In the genomic region with DNA sequence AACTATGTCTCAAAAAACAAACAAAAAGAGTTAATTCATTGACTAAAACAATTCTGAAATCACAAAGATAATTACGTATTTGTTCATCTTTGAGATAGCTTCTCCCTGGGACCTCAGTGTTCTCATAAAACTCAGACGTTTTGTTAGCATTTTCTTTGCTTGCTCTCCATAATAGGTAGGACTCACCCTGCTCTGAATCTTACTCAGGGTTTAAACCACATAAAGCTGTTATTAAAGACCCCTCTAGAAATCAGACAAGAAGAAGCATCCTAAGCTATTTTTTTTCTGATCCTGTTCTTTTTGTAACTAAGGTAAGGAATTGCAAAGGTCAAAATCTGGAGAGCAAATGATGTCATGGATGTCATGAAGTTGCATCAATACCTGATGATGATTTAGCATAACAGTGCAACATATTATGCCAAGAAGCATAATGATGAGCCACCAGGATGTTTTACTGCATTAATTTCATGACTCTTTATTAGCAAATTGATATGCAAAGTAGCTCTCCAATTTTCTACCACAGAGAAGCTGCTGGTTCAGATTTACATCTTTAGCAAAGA, we compare ENCODE assay signal across 13 cellular contexts. TPM values are rescaled to one million over a fixed set of nuclear protein-coding genes. Genes with fewer than 3 reads are reported as not detected.
DNase-seq lines count a peak whose midpoint lies in the region; ATAC-seq and TF ChIP-seq lines count a peak whose summit lies in the region.
"Had no signal": no experiment of that assay in that cellular context is flagged by ENCODE, and none has a peak within 500 bp of the region (broad histone marks: within the 10 kb centered on the region; RNA-seq: fewer than 3 reads in every experiment).

No MANE protein-coding gene starts in this region.

- ATAC-seq in DND-41 (ENCODE audit: insufficient read depth, low read depth) (no peak), GM21786 (IDR thresholded peaks at IDR 0.05; ENCODE audit: unreplicated experiment) (no peak), lower lobe of right lung (no peak)

- WGBS in prostate gland = 9% methylated on average over 2 of the region's 2 CpGs

- H3K9ac ChIP-seq in DND-41 (ENCODE audit: low read depth, low read length) = 0 out of 2 replicates have a peak overlapping the region, but pooled peaks have one; percentile 72

- TF ChIP-seq CTCF in DND-41 (IDR thresholded peaks at IDR 0.05; ENCODE audit: borderline replicate concordance, extremely low read depth, low read length, poor library complexity, severe bottlenecking) (no peak), dorsolateral prefrontal cortex (IDR thresholded peaks at IDR 0.05 in 54 of 56, conservative IDR thresholded peaks at IDR 0.05 in 2 of 56; ENCODE audit: low read depth in 1 of 56, partially characterized antibody in 56 of 56) (no peak), prostate gland (IDR thresholded peaks at IDR 0.05) (no peak), lower lobe of right lung (IDR thresholded peaks at IDR 0.05) (no peak)

- no peak for TF ChIP-seq POLR2A in prostate gland (IDR thresholded peaks at IDR 0.05)

- H4K20me1 ChIP-seq in DND-41 (ENCODE audit: insufficient read depth, low read length) = peaks cover 6% of the 10 kb centered on the region; the same call in 1 of the 2 replicates

- H3K36me3 ChIP-seq in DND-41 (ENCODE audit: insufficient read depth, low read length) (peaks cover 4% of the 10 kb centered on the region; the same call in 1 of the 2 replicates), prostate gland (no peaks in the 10 kb centered on the region), lower lobe of right lung (peaks cover 3% of the 10 kb centered on the region)
- H3K36me3 ChIP-seq: Peyer's patch had no signal

- H3K27me3 ChIP-seq in DND-41 (ENCODE audit: insufficient read depth, low read length, poor library complexity) (no peaks in the 10 kb centered on the region), dorsolateral prefrontal cortex (no peaks in the 10 kb centered on the region), prostate gland (replicated peaks; ENCODE audit: insufficient read depth) (no peaks in the 10 kb centered on the region), lower lobe of right lung (ENCODE audit: low read depth) (no peaks in the 10 kb centered on the region)
- H3K27me3 ChIP-seq: Peyer's patch had no signal

- H3K4me1 ChIP-seq in DND-41 (ENCODE audit: insufficient read depth, low read length) = peaks cover 32% of the 10 kb centered on the region
- H3K4me1 ChIP-seq in prostate gland (replicated peaks) = peaks cover 3% of the 10 kb centered on the region
- H3K4me1 ChIP-seq in lower lobe of right lung = peaks cover 33% of the 10 kb centered on the region

- peak overlapping the region; percentile 73 for H3K4me2 ChIP-seq in DND-41 (ENCODE audit: insufficient read depth, low read length)

- no peak overlapping the region for H2AFZ ChIP-seq in DND-41 (ENCODE audit: low read depth, low read length)

- H3K9me3 ChIP-seq in DND-41 (ENCODE audit: insufficient read depth, low read length, severe bottlenecking) (no peaks in the 10 kb centered on the region), prostate gland (no peaks in the 10 kb centered on the region), lower lobe of right lung (no peaks in the 10 kb centered on the region)
- H3K9me3 ChIP-seq: Peyer's patch had no signal

- no peak overlapping the region; a peak in 1 of 4 replicates for H3K4me3 ChIP-seq in DND-41 (ENCODE audit: low read depth in 1 of 2, low read length in 2 of 2)
- H3K4me3 ChIP-seq in dorsolateral prefrontal cortex = peak overlapping the region in 42 of 59 donors; percentile 5 to 100 (median 95)
- peak overlapping the region in 1 of 2 donors; percentile 7 for H3K4me3 ChIP-seq in prostate gland
- no peak overlapping the region for H3K4me3 ChIP-seq in lower lobe of right lung

- intact Hi-C loops in dorsolateral prefrontal cortex (cut with DNase I) = loop anchor here (5.0 to 10.0 kb wide), 3 partner anchors 103 to 278 kb away; partner anchors contain the start of gene FAM131C (in 1 of the 2)
- intact Hi-C loops in prostate gland (cut with DNase I) = loop anchor here (5.0 kb wide), 3 partner anchors 103 to 268 kb away; no protein-coding TSS in a partner anchor
- intact Hi-C loops in lower lobe of right lung (cut with DNase I) = no loop called here

- H3K79me2 ChIP-seq in DND-41 (ENCODE audit: insufficient read depth, low read length) = peaks cover 81% of the 10 kb centered on the region

- DNase-seq in DND-41 (no peak), OCI-M1 (lab: John Stamatoyannopoulos, UW) (peak; percentile 16), dorsolateral prefrontal cortex (no peak), prostate gland (ENCODE audit: low spot score) (no peak), NOMO-1 treated with DMSO at 0.1 percent for 48 hours (lab: John Stamatoyannopoulos, UW; ENCODE audit: unreplicated experiment) (no peak), lower lobe of right lung (no peak)
- DNase-seq: activated gamma-delta T cell; DMS79; NCI-H2029 treated with DMSO at 0.1 percent for 48 hours; occipital lobe; Peyer's patch; stimulated activated CD4-positive, alpha-beta T cell treated with anti-CD3 and anti-CD28 coated beads, Interleukin-2, amount 100 ng/mL, for 48 hours had no signal

- H3K27ac ChIP-seq in DND-41 (ENCODE audit: low read length) (no peak overlapping the region), dorsolateral prefrontal cortex (peak overlapping the region in 1 of 59 donors; percentile 25), prostate gland (peak overlapping the region; percentile 96 to 98), lower lobe of right lung (no peak overlapping the region)

RNA-seq across cellular contexts. Expression of gene FBXO42, which starts 2.4 kb away (rescaled TPM):
- total RNA-seq in dorsolateral prefrontal cortex (10 to 100 TPM; 19.4 to 43.5 (median 31.1) TPM), prostate gland (10 to 100 TPM; 26.6 to 52.6 TPM), lower lobe of right lung (21.5 TPM)

RNA-seq across cellular contexts. Expression of gene SZRD1, which starts 17.1 kb away (rescaled TPM):
- total RNA-seq in dorsolateral prefrontal cortex (10 to 100 TPM; 33.3 to 89.5 (median 49.3) TPM), prostate gland (10 to 100 TPM; 64.8 to 78.6 TPM), lower lobe of right lung (111 TPM)

Comparison
In these comparisons a context has a peak if more than half of its experiments do, and no peak if none do; other contexts are left out.
1. H3K27ac ChIP-seq: peak in prostate gland (2 of 2); none in DND-41 (single experiment) and lower lobe of right lung (single experiment).
2. H3K4me3 ChIP-seq: peak in dorsolateral prefrontal cortex (42 of 59); none in DND-41 (0 of 2) and lower lobe of right lung (single experiment).